Comparison of ENCODE assay signal across 9 cellular contexts in the genomic region with DNA sequence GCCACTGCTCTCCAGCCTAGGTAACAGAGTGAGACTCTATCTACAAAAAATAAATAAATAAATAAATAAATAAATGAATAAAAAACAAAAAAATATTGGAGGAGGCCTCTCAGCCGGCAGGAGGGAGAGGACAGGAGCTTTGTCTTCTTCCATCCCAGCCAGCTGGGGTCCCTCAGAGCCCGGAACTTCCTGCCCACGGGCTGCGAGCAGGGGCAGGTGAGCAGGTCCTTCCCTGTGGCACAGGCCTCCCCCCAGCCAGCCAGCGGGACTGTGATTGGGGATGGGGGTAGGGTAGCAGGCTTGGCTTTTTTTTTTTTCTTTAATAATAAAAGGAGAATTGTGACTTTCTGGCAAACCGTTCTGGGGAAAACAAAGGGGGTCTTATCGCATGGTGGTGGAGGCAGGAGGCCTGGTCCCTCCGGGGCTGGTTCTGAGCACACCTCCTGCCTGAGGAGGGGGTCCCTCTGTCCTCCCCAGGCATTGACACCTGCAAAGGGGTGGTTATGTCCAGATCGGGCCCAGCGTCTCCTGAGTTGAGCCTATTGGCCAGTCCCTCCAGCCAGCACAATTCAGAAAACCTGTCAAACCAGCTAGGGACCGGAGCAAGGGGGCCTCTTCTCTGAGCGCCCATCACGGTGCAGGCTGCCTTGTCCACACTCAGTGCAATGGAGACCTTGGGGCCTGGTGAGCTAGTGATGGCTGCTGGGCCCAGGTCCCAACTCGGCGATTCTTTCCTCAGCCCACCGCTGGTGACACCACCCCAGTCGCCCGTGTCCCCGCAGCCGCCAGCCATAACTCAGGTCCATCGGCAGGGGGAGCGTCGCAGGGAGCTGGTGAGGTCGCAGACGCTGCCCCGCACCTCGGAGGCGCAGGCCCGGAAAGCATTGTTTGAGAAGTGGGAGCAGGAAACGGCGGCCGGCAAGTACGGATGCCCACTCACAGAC. TPM values are rescaled to one million over a fixed set of nuclear protein-coding genes. Genes with fewer than 3 reads are reported as not detected.
DNase-seq lines count a peak whose midpoint lies in the region; ATAC-seq and TF ChIP-seq lines count a peak whose summit lies in the region.
"Had no signal": no experiment of that assay in that cellular context is flagged by ENCODE, and none has a peak within 500 bp of the region (broad histone marks: within the 10 kb centered on the region; RNA-seq: fewer than 3 reads in every experiment).

No MANE protein-coding gene starts in this region.

- H3K4me1 ChIP-seq in right lobe of liver (no peaks in the 10 kb centered on the region), transverse colon (peaks cover 0 to 9% (median 0%) of the 10 kb centered on the region in 4 donors)

- H3K27ac ChIP-seq in right lobe of liver, result no peak overlapping the region
- no peak overlapping the region for H3K27ac ChIP-seq in transverse colon

- H3K4me3 ChIP-seq in right lobe of liver, result no peak overlapping the region
- H3K4me3 ChIP-seq in transverse colon, result no peak overlapping the region

- peak; percentile 43 to 63 for ATAC-seq in activated CD4-positive, CD25-positive, alpha-beta regulatory T cell treated with anti-CD3 and anti-CD28 coated beads, Interleukin-2, amount 50 U/mL, for 24 hours
- peak in 3 of 4 donors; percentile 37 to 57 (median 52) for ATAC-seq in right lobe of liver
- ATAC-seq in GM21381 (IDR thresholded peaks at IDR 0.05; ENCODE audit: unreplicated experiment), result no peak

- intact Hi-C loops in right lobe of liver (cut with DNase I) (no loop called here), transverse colon (cut with DNase I; ENCODE audit: low total_unique reads) (loop anchor here (5.0 kb wide), 1 partner anchor 1583 kb away; no protein-coding TSS in a partner anchor)

- TF ChIP-seq EP300 in transverse colon (IDR thresholded peaks at IDR 0.05; ENCODE audit: low read depth), result no peak

- peak in 3 of 4 donors; percentile 12 to 22 (median 21) for TF ChIP-seq CTCF in right lobe of liver (IDR thresholded peaks at IDR 0.05)
- TF ChIP-seq CTCF in transverse colon (IDR thresholded peaks at IDR 0.05), result peak; percentile 25 to 51 (median 33)

- in situ Hi-C loops in transverse colon (cut with MboI; ENCODE audit: low pct_ligation_motif_present in 1 of 4, low pct_unique_long_range_greater_than_20kb in 1 of 4, low sequenced_read_pairs in 3 of 4) (no loop called here), ACHN (cut with HindIII; ENCODE audit: low pct_ligation_motif_present, low pct_unique_long_range_greater_than_20kb, low sequenced_read_pairs) (no loop called here)

- H3K9me3 ChIP-seq in right lobe of liver, result no peaks in the 10 kb centered on the region
- H3K9me3 ChIP-seq in transverse colon, result no peaks in the 10 kb centered on the region

- no peaks in the 10 kb centered on the region for H3K27me3 ChIP-seq in right lobe of liver
- no peaks in the 10 kb centered on the region for H3K27me3 ChIP-seq in transverse colon

- H3K36me3 ChIP-seq in right lobe of liver (no peaks in the 10 kb centered on the region), transverse colon (no peaks in the 10 kb centered on the region)

- WGBS in right lobe of liver (ENCODE audit: insufficient coverage, low coverage, low lambda C conversion rate, missing lambda C conversion rate), result 35% methylated on average over 12 of the region's 33 CpGs
- WGBS in transverse colon (ENCODE audit: low coverage in 1 of 2), 2 donors, result 35 to 94% methylated on average over 3 to 33 of the region's 33 CpGs

- no peak for DNase-seq in activated CD4-positive, CD25-positive, alpha-beta regulatory T cell treated with anti-CD3 and anti-CD28 coated beads, Interleukin-2, amount 50 U/mL, for 72 hours
- peak; percentile 62 to 70 for DNase-seq in activated T-cell treated with anti-CD3 and anti-CD28 coated beads, Interleukin-2, amount 50 U/mL, for 48 hours
- DNase-seq in right lobe of liver (peak in 1 of 3 donors; percentile 47), transverse colon (peak; percentile 53), ACHN (no peak), RKO (ENCODE audit: low spot score) (no peak)

- no peak for TF ChIP-seq POLR2A in right lobe of liver (IDR thresholded peaks at IDR 0.05)
- no peak for TF ChIP-seq POLR2A in transverse colon (IDR thresholded peaks at IDR 0.05)

RNA-seq across cellular contexts. Expression of a gene that starts 10.3 kb away (rescaled TPM):
- total RNA-seq in right lobe of liver (under 1 TPM in 3 of 6 experiments, not detected in 3; 0.12 to 0.25 (median 0.14) TPM), transverse colon (under 1 TPM in 3 of 4 donors, not detected in 1; 0.16 to 0.96 (median 0.40) TPM)
- total RNA-seq: M059J had no signal

RNA-seq across cellular contexts. Expression of a gene that starts 34.3 kb away (rescaled TPM):
- total RNA-seq in right lobe of liver, result under 1 TPM; 0.09 to 0.92 (median 0.27) TPM
- total RNA-seq in transverse colon, result 100 to 1,000 TPM; 214 to 308 (median 283) TPM
- total RNA-seq: M059J had no signal

RNA-seq across cellular contexts. Expression of a gene that starts 39.5 kb away (rescaled TPM):
- 10 to 100 TPM; 16.3 to 32.0 (median 23.7) TPM for total RNA-seq in right lobe of liver
- total RNA-seq in transverse colon, result 100 to 1,000 TPM in 2 of 4 donors, 10 to 100 TPM in 2; 25.4 to 148 (median 81.5) TPM

RNA-seq across cellular contexts. Expression of a gene that starts 46.8 kb away (rescaled TPM):
- total RNA-seq in right lobe of liver (under 1 TPM in 4 of 6 experiments, not detected in 2; 0.09 to 0.53 (median 0.28) TPM), transverse colon (under 1 TPM in 2 of 4 donors, not detected in 2; 0.41 to 0.48 TPM)
- total RNA-seq: M059J had no signal

Comparison
In these comparisons a context has a peak if more than half of its experiments do, and no peak if none do; other contexts are left out.
1. DNase-seq: peak in activated T-cell treated with anti-CD3 and anti-CD28 coated beads, Interleukin-2, amount 50 U/mL, for 48 hours (2 of 2) and transverse colon (single experiment); none in activated CD4-positive, CD25-positive, alpha-beta regulatory T cell treated with anti-CD3 and anti-CD28 coated beads, Interleukin-2, amount 50 U/mL, for 72 hours (single experiment), ACHN (single experiment) and RKO (single experiment).
2. RNA of a gene that starts 34.3 kb away (total RNA-seq): 214 to 308 TPM in transverse colon; 0.09 to 0.92 TPM in right lobe of liver; every median in the first group is over 100 times any median in the second.